ENCODE assay signal across 17 cellular contexts in genomic region chr6:146985111-146985510, GRCh38.
DNase-seq lines count a peak whose midpoint lies in the region; TF ChIP-seq lines count a peak whose summit lies in the region.
"Had no signal": no experiment of that assay in that cellular context is flagged by ENCODE, and none has a peak within 500 bp of the region (broad histone marks: within the 10 kb centered on the region; RNA-seq: fewer than 3 reads in every experiment).

No MANE protein-coding gene starts in this region.

- dilution Hi-C loops in mammary epithelial cell (cut with HindIII; ENCODE audit: low sequenced_read_pairs) = no loop called here

- CTCF ChIA-PET in MCF 10A (lab: Yijun Ruan, JAX) = no interaction called here
- CTCF ChIA-PET in mammary epithelial cell (lab: Charles Lee; ENCODE audit: low non-redundant PET) = no interaction called here

- H3K36me3 Mint-ChIP-seq in MCF 10A (ENCODE audit: insufficient read depth, unreplicated experiment) = no peaks in the 10 kb centered on the region
- H3K36me3 Mint-ChIP-seq: CD8-positive, alpha-beta T cell; memory B cell had no signal

- DNase-seq in MCF 10A (ENCODE audit: unreplicated experiment) (peak; percentile 42), mammary epithelial cell (no peak), NCI-H69 (lab: John Stamatoyannopoulos, UW) (peak; percentile 83), fibroblast of villous mesenchyme (ENCODE audit: low read depth) (peak; percentile 75), activated gamma-delta T cell treated with Interleukin-2 at 50 U/mL for 16 hours (no peak), T1000 (lab: John Stamatoyannopoulos, UW) (no peak), HK-2 (ENCODE audit: unreplicated experiment) (no peak), HUDEP-2 (lab: John Stamatoyannopoulos, UW; ENCODE audit: unreplicated experiment in 76 of 76) (no peak)
- DNase-seq: activated CD4-positive, alpha-beta T cell treated with anti-CD3 and anti-CD28 coated beads, Interleukin-2, amount 10 ng/mL, durations not matched to agents 7 days and 5 days; activated T-cell treated with anti-CD3 and anti-CD28 coated beads, Interleukin-2, amount 50 U/mL, for 48 hours; amygdala; CD8-positive, alpha-beta T cell; GOT3; NCI-H446 had no signal

- H3K4me3 Mint-ChIP-seq in MCF 10A (ENCODE audit: unreplicated experiment) = no peak overlapping the region
- H3K4me3 Mint-ChIP-seq: activated CD4-positive, alpha-beta T cell treated with anti-CD3 and anti-CD28 coated beads, Interleukin-2, amount 10 ng/mL, durations not matched to agents 7 days and 5 days; CD8-positive, alpha-beta T cell; memory B cell had no signal

- 72% methylated on average over 3 of the region's 3 CpGs for WGBS in mammary epithelial cell (ENCODE audit: low coverage, missing lambda C conversion rate)

- H3K27me3 Mint-ChIP-seq in MCF 10A (ENCODE audit: insufficient read depth, unreplicated experiment) = no peaks in the 10 kb centered on the region
- H3K27me3 Mint-ChIP-seq: activated CD4-positive, alpha-beta T cell treated with anti-CD3 and anti-CD28 coated beads, Interleukin-2, amount 10 ng/mL, durations not matched to agents 7 days and 5 days had no signal

- no peaks in the 10 kb centered on the region for H3K27me3 ChIP-seq in mammary epithelial cell (ENCODE audit: insufficient read depth, low read length)
- H3K27me3 ChIP-seq: esophagus muscularis mucosa had no signal

- POLR2A ChIA-PET in MCF 10A (lab: Yijun Ruan, JAX) = interaction anchor here (1.4 kb wide), 1 partner anchor 24 kb away, joined by 4 read pairs; no protein-coding TSS in a partner anchor

- BruUV-seq in MCF 10A (replicated peaks; lab: Mats Ljungman, UMichigan) = no TSS peak
- BruUV-seq in mammary epithelial cell (replicated peaks; lab: Mats Ljungman, UMichigan) = no TSS peak

- TF ChIP-seq CTCF in MCF 10A (IDR thresholded peaks at IDR 0.05; ENCODE audit: unreplicated experiment) (no peak), mammary epithelial cell (conservative IDR thresholded peaks at IDR 0.05 in 1 of 2, IDR thresholded peaks at IDR 0.05 in 1 of 2; ENCODE audit: extremely low read depth in 1 of 2, insufficient read depth in 1 of 2, low read depth in 1 of 2, low read length in 2 of 2) (no peak), fibroblast of villous mesenchyme (IDR thresholded peaks at IDR 0.05; ENCODE audit: insufficient read depth, low read depth, low read length) (no peak)

- in situ Hi-C loops in mammary epithelial cell (cut with MboI; ENCODE audit: low sequenced_read_pairs in 2 of 2) = no loop called here

- H4K20me1 ChIP-seq in mammary epithelial cell (ENCODE audit: insufficient read depth, low read length) = no peaks in the 10 kb centered on the region

- no peaks in the 10 kb centered on the region for H3K9me3 Mint-ChIP-seq in MCF 10A (ENCODE audit: unreplicated experiment)
- H3K9me3 Mint-ChIP-seq: activated CD4-positive, alpha-beta T cell treated with anti-CD3 and anti-CD28 coated beads, Interleukin-2, amount 10 ng/mL, durations not matched to agents 7 days and 5 days; CD8-positive, alpha-beta T cell had no signal

- H3K4me3 ChIP-seq in mammary epithelial cell (replicated peaks in 1 of 3; ENCODE audit: insufficient read depth in 1 of 3, low read depth in 2 of 3, low read length in 3 of 3) (no peak overlapping the region), fibroblast of villous mesenchyme (ENCODE audit: low read depth, low read length) (no peak overlapping the region)
- H3K4me3 ChIP-seq: esophagus muscularis mucosa, skin epidermis had no signal

- intact Hi-C loops in MCF 10A (cut with micrococcal nuclease) (no loop called here), mammary epithelial cell (cut with micrococcal nuclease) (loop anchor here (5.0 kb wide), 1 partner anchor 128 kb away; no protein-coding TSS in a partner anchor)

- H3K27ac ChIP-seq in mammary epithelial cell (ENCODE audit: insufficient read depth, low read depth, low read length) = no peak overlapping the region
- H3K27ac ChIP-seq: esophagus muscularis mucosa, skin epidermis had no signal

- H3K9ac ChIP-seq in mammary epithelial cell (ENCODE audit: insufficient read depth, low read length) = no peak overlapping the region

- H3K4me2 ChIP-seq in mammary epithelial cell (ENCODE audit: insufficient read depth, low read depth, low read length) = no peak overlapping the region

- H3K4me1 Mint-ChIP-seq in MCF 10A (ENCODE audit: insufficient read depth, unreplicated experiment) = peaks cover 11% of the 10 kb centered on the region
- H3K4me1 Mint-ChIP-seq: activated CD4-positive, alpha-beta T cell treated with anti-CD3 and anti-CD28 coated beads, Interleukin-2, amount 10 ng/mL, durations not matched to agents 7 days and 5 days; memory B cell had no signal

- H3K36me3 ChIP-seq in mammary epithelial cell (ENCODE audit: insufficient read depth, low read length) = no peaks in the 10 kb centered on the region
- H3K36me3 ChIP-seq: esophagus muscularis mucosa had no signal

- no peak overlapping the region for H2AFZ ChIP-seq in mammary epithelial cell (ENCODE audit: low read depth, low read length)

- no peak overlapping the region for H3K27ac Mint-ChIP-seq in MCF 10A (ENCODE audit: low read depth, unreplicated experiment)
- H3K27ac Mint-ChIP-seq: activated CD4-positive, alpha-beta T cell treated with anti-CD3 and anti-CD28 coated beads, Interleukin-2, amount 10 ng/mL, durations not matched to agents 7 days and 5 days; CD8-positive, alpha-beta T cell; memory B cell had no signal

- H3K79me2 ChIP-seq in mammary epithelial cell (ENCODE audit: insufficient read depth, low read length) = no peaks in the 10 kb centered on the region

- H3K4me1 ChIP-seq in mammary epithelial cell (ENCODE audit: insufficient read depth, low read length) = no peaks in the 10 kb centered on the region
- H3K4me1 ChIP-seq: esophagus muscularis mucosa had no signal

- H3K9me3 ChIP-seq in mammary epithelial cell (replicated peaks; ENCODE audit: insufficient read depth, low read length) = no peaks in the 10 kb centered on the region
- H3K9me3 ChIP-seq: esophagus muscularis mucosa had no signal

Comparison
In these comparisons a context has a peak if more than half of its experiments do, and no peak if none do; other contexts are left out.
1. DNase-seq: peak in MCF 10A (single experiment), NCI-H69 (single experiment) and fibroblast of villous mesenchyme (single experiment); none in mammary epithelial cell (single experiment), activated gamma-delta T cell treated with Interleukin-2 at 50 U/mL for 16 hours (single experiment), T1000 (single experiment), HK-2 (single experiment) and HUDEP-2 (0 of 76).